ENCODE assay signal across 30 cellular contexts in genomic region chr1:72439036-72439435, GRCh38.
A peak's percentile ranks its signal among the peaks of the same experiment; 100 is the strongest.
DNase-seq lines count a peak whose midpoint lies in the region; ATAC-seq and TF ChIP-seq lines count a peak whose summit lies in the region.
"Had no signal": no experiment of that assay in that cellular context is flagged by ENCODE, and none has a peak within 500 bp of the region (broad histone marks: within the 10 kb centered on the region; RNA-seq: fewer than 3 reads in every experiment).

No MANE protein-coding gene starts in this region.

- in situ Hi-C loops in G401 (cut with HindIII; ENCODE audit: low sequenced_read_pairs): no loop called here

- H4K20me1 ChIP-seq in PC-3 (ENCODE audit: low read length): no peaks in the 10 kb centered on the region
- H4K20me1 ChIP-seq: BLaER1 had no signal

- H3K79me2 ChIP-seq in PC-3 (ENCODE audit: low read length): no peaks in the 10 kb centered on the region

- CTCF ChIA-PET in PC-3 (lab: Charles Lee): no interaction called here

- ATAC-seq in PC-3 (peak; percentile 48), upper lobe of right lung (no peak)
- ATAC-seq: GM12878, left cardiac atrium had no signal

- H3K9me2 ChIP-seq in PC-3 (replicated peaks; ENCODE audit: low read length): no peaks in the 10 kb centered on the region

- intact Hi-C loops in PC-3 (cut with micrococcal nuclease) (loop anchor here (5.0 kb wide), 1 partner anchor 152 kb away; no protein-coding TSS in a partner anchor), upper lobe of right lung (cut with DNase I) (no loop called here)

- H3K4me1 ChIP-seq in PC-3 (ENCODE audit: insufficient read depth, low read length): peaks cover 28% of the 10 kb centered on the region
- no peaks in the 10 kb centered on the region for H3K4me1 ChIP-seq in upper lobe of right lung
- H3K4me1 ChIP-seq: ascending aorta, BLaER1, HAP-1, spleen, suprapubic skin, uterus had no signal

- DNase-seq in ELR (ENCODE audit: low read depth) (peak; percentile 55), PC-3 (peak; percentile 43), fibroblast of gingiva (ENCODE audit: low read depth) (peak; percentile 9), non-pigmented ciliary epithelial cell (ENCODE audit: low read depth) (peak; percentile 27), G401 (ENCODE audit: low spot score) (no peak), NCI-H526 (lab: John Stamatoyannopoulos, UW) (no peak), NCI-H146 (lab: John Stamatoyannopoulos, UW) (no peak), upper lobe of right lung (no peak)
- DNase-seq: activated B cell treated with CpG ODN at 0.5 μM for 24 hours; activated CD4-positive, alpha-beta T cell treated with anti-CD3 and anti-CD28 coated beads, Interleukin-2, amount 50 U/mL, for 48 hours; activated CD8-positive, alpha-beta memory T cell treated with anti-CD3 and anti-CD28 coated beads, Interleukin-2, amount 50 U/mL, for 4 hours; cerebellar nuclear complex; effector CD4-positive, alpha-beta T cell; head of caudate nucleus; left cardiac atrium; NCI-H2107; NCI-H446 treated with DMSO at 0.1 percent for 48 hours; OCI-M1; Right ventricle myocardium superior; spleen; stimulated activated CD4-positive, alpha-beta T cell treated with anti-CD3 and anti-CD28 coated beads, Interleukin-4, amount 100 ng/mL, for 1 hour; T1000; uterus had no signal

- H3F3A ChIP-seq in PC-3 (ENCODE audit: low read length, unreplicated experiment): no peaks in the 10 kb centered on the region

- H3K4me3 ChIP-seq in PC-3 (ENCODE audit: low read length) (no peak overlapping the region), upper lobe of right lung (no peak overlapping the region)
- H3K4me3 ChIP-seq: ascending aorta, BLaER1, GM12878, HAP-1, spleen, suprapubic skin, uterus had no signal

- BruUV-seq in PC-3 (replicated peaks; lab: Mats Ljungman, UMichigan): no TSS peak

- POLR2A ChIA-PET in PC-3 (lab: Charles Lee; ENCODE audit: unreplicated experiment): no interaction called here

- H2AFZ ChIP-seq in PC-3 (ENCODE audit: low read length): no peak overlapping the region

- TF ChIP-seq CTCF in PC-3 (conservative IDR thresholded peaks at IDR 0.05; ENCODE audit: low read depth, low read length): no peak
- no peak for TF ChIP-seq CTCF in upper lobe of right lung (IDR thresholded peaks at IDR 0.05)

- H3K36me3 ChIP-seq in PC-3 (ENCODE audit: low read depth, low read length): no peaks in the 10 kb centered on the region
- no peaks in the 10 kb centered on the region for H3K36me3 ChIP-seq in upper lobe of right lung
- H3K36me3 ChIP-seq: ascending aorta, BLaER1, HAP-1, neutrophil, spleen, suprapubic skin, uterus had no signal

- H3K4me2 ChIP-seq in PC-3 (ENCODE audit: low read length): no peak overlapping the region
- H3K4me2 ChIP-seq: BLaER1 had no signal

- H3K27me3 ChIP-seq in PC-3 (ENCODE audit: low read length): no peaks in the 10 kb centered on the region
- H3K27me3 ChIP-seq in upper lobe of right lung: no peaks in the 10 kb centered on the region
- H3K27me3 ChIP-seq: ascending aorta, BLaER1, neutrophil, spleen, suprapubic skin, uterus had no signal

- H3K9ac ChIP-seq in PC-3 (ENCODE audit: low read length): no peak overlapping the region
- H3K9ac ChIP-seq: BLaER1 had no signal

- H3K9me3 ChIP-seq in PC-3 (ENCODE audit: low read length) (no peaks in the 10 kb centered on the region), upper lobe of right lung (no peaks in the 10 kb centered on the region)
- H3K9me3 ChIP-seq: ascending aorta, BLaER1, HAP-1, neutrophil, suprapubic skin, uterus had no signal

- H3K27ac ChIP-seq in PC-3 (ENCODE audit: low read length): no peak overlapping the region
- H3K27ac ChIP-seq in upper lobe of right lung: no peak overlapping the region
- H3K27ac ChIP-seq: ascending aorta, BLaER1, HL-60, neutrophil, spleen, suprapubic skin, uterus had no signal

Comparison
In these comparisons a context has a peak if more than half of its experiments do, and no peak if none do; other contexts are left out.
1. DNase-seq: peak in ELR (single experiment), PC-3 (single experiment), fibroblast of gingiva (single experiment) and non-pigmented ciliary epithelial cell (single experiment); none in G401 (single experiment), NCI-H526 (0 of 2), NCI-H146 (single experiment) and upper lobe of right lung (single experiment).